ENCODE assay signal across 10 cellular contexts in the genomic region with DNA sequence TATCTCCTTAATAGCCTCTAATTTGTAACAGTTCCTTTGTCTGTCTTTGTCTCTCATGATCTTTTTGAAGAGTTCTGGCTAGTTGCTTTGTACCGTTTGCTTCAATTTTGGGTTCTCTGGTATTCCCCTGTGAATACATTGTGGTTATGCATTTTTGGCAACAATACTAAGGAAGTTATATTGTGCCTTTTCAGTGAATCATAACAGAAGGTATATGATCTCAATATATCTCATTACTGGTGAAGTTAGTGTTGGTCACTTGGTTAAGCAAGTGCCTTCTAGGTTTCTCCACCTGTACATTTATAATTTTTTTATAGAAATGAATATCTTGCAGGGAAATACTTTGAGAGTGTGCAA. TPM values are rescaled to one million over a fixed set of nuclear protein-coding genes. Genes with fewer than 3 reads are reported as not detected.
DNase-seq lines count a peak whose midpoint lies in the region; ATAC-seq and TF ChIP-seq lines count a peak whose summit lies in the region.
"Had no signal": no experiment of that assay in that cellular context is flagged by ENCODE, and none has a peak within 500 bp of the region (broad histone marks: within the 10 kb centered on the region; RNA-seq: fewer than 3 reads in every experiment).

No MANE protein-coding gene starts in this region.

- no peak overlapping the region for H3K4me3 Mint-ChIP-seq in stimulated activated naive CD8-positive, alpha-beta T cell treated with anti-CD3 and anti-CD28 coated beads, Interleukin-15, amount 100 ng/mL, for 72 hours
- H3K4me3 Mint-ChIP-seq in Caco-2 (ENCODE audit: unreplicated experiment), result no peak overlapping the region
- H3K4me3 Mint-ChIP-seq: activated naive CD4-positive, alpha-beta T cell treated with anti-CD3 and anti-CD28 coated beads for 36 hours had no signal

- H3K36me3 ChIP-seq in Panc1 (ENCODE audit: control insufficient read depth, insufficient read depth, low read length), result no peaks in the 10 kb centered on the region
- H3K36me3 ChIP-seq in Caco-2 (ENCODE audit: control insufficient read depth, insufficient read depth, low read length), result no peaks in the 10 kb centered on the region
- H3K36me3 ChIP-seq: esophagus squamous epithelium had no signal

- H3K4me1 ChIP-seq in Panc1 (ENCODE audit: control insufficient read depth, insufficient read depth, low read length) (peaks cover 15% of the 10 kb centered on the region), Caco-2 (no peaks in the 10 kb centered on the region)

- DNase-seq in Panc1 (ENCODE audit: low read depth, low spot score) (no peak), kidney tubule cell (ENCODE audit: low spot score) (peak; percentile 40), globus pallidus (ENCODE audit: low spot score) (no peak), lower leg skin (ENCODE audit: low spot score in 2 of 2) (no peak), Caco-2 (no peak)
- DNase-seq in stimulated activated naive CD8-positive, alpha-beta T cell treated with anti-CD3 and anti-CD28 coated beads, Interleukin-15, amount 100 ng/mL, for 72 hours, result no peak
- DNase-seq: activated naive CD4-positive, alpha-beta T cell treated with anti-CD3 and anti-CD28 coated beads for 36 hours; esophagus squamous epithelium had no signal

- in situ Hi-C loops in Panc1 (cut with HindIII; ENCODE audit: low pct_unique_long_range_greater_than_20kb, low sequenced_read_pairs), result no loop called here

- H3K4me3 ChIP-seq in Panc1 (ENCODE audit: low read depth in 2 of 2, low read length in 2 of 2) (no peak overlapping the region), lower leg skin (ENCODE audit: low read depth, poor library complexity, severe bottlenecking) (no peak overlapping the region), Caco-2 (ENCODE audit: low read depth, low read length) (no peak overlapping the region)
- H3K4me3 ChIP-seq: esophagus squamous epithelium had no signal

- no peaks in the 10 kb centered on the region for H3K9me3 Mint-ChIP-seq in stimulated activated naive CD8-positive, alpha-beta T cell treated with anti-CD3 and anti-CD28 coated beads, Interleukin-15, amount 100 ng/mL, for 72 hours
- H3K9me3 Mint-ChIP-seq in Caco-2 (ENCODE audit: unreplicated experiment), result no peaks in the 10 kb centered on the region
- H3K9me3 Mint-ChIP-seq: activated naive CD4-positive, alpha-beta T cell treated with anti-CD3 and anti-CD28 coated beads for 36 hours had no signal

- POLR2A ChIA-PET in Panc1 (lab: Charles Lee), result no interaction called here
- POLR2A ChIA-PET in Caco-2 (lab: Charles Lee), result no interaction called here

- no TSS peak for BruUV-seq in Panc1 (replicated peaks; lab: Mats Ljungman, UMichigan)
- no TSS peak for BruUV-seq in Caco-2 (replicated peaks; lab: Mats Ljungman, UMichigan)

- H3K27me3 ChIP-seq in Panc1 (ENCODE audit: control insufficient read depth, insufficient read depth, low read length) (no peaks in the 10 kb centered on the region), Caco-2 (replicated peaks; ENCODE audit: control insufficient read depth, insufficient read depth, low read length) (no peaks in the 10 kb centered on the region; the same call in 1 of the 2 replicates)

- CTCF ChIA-PET in Panc1 (lab: Charles Lee), result no interaction called here
- CTCF ChIA-PET in Caco-2 (lab: Charles Lee), result no interaction called here

- 28 to 29% methylated on average over 1 of the region's 1 CpG for WGBS in lower leg skin, 2 donors

- H3K9me3 ChIP-seq in Panc1 (ENCODE audit: control insufficient read depth, insufficient read depth, low read depth, low read length) (no peaks in the 10 kb centered on the region), Caco-2 (no peaks in the 10 kb centered on the region)
- H3K9me3 ChIP-seq: esophagus squamous epithelium had no signal

- H3K27me3 Mint-ChIP-seq in stimulated activated naive CD8-positive, alpha-beta T cell treated with anti-CD3 and anti-CD28 coated beads, Interleukin-15, amount 100 ng/mL, for 72 hours, result peaks cover 11% of the 10 kb centered on the region
- H3K27me3 Mint-ChIP-seq in Caco-2 (ENCODE audit: insufficient read depth, unreplicated experiment), result peaks cover 3% of the 10 kb centered on the region

- H3K36me3 Mint-ChIP-seq in Caco-2 (ENCODE audit: insufficient read depth, unreplicated experiment), result no peaks in the 10 kb centered on the region

- no peaks in the 10 kb centered on the region for H3K4me1 Mint-ChIP-seq in stimulated activated naive CD8-positive, alpha-beta T cell treated with anti-CD3 and anti-CD28 coated beads, Interleukin-15, amount 100 ng/mL, for 72 hours
- no peaks in the 10 kb centered on the region for H3K4me1 Mint-ChIP-seq in Caco-2 (ENCODE audit: low read depth, unreplicated experiment)

- H3K27ac ChIP-seq in Panc1 (ENCODE audit: low read length), result peak overlapping the region; percentile 71
- H3K27ac ChIP-seq: esophagus squamous epithelium had no signal

- TF ChIP-seq POLR2A in GM18505 (IDR thresholded peaks at IDR 0.05; ENCODE audit: borderline replicate concordance, extremely low read depth, insufficient read depth, insufficient read length) (no peak), lower leg skin (IDR thresholded peaks at IDR 0.05) (no peak)

- ATAC-seq in GM18505 (IDR thresholded peaks at IDR 0.05; ENCODE audit: unreplicated experiment) (peak; percentile 53), HG02678 (IDR thresholded peaks at IDR 0.05; ENCODE audit: unreplicated experiment) (peak; percentile 54), Panc1 (peak; percentile 82)
- ATAC-seq in stimulated activated naive CD8-positive, alpha-beta T cell treated with anti-CD3 and anti-CD28 coated beads, Interleukin-15, amount 100 ng/mL, for 72 hours, result no peak

- TF ChIP-seq CTCF in Panc1 (IDR thresholded peaks at IDR 0.05), result no peak
- TF ChIP-seq CTCF in lower leg skin (IDR thresholded peaks at IDR 0.05), result no peak
- no peak for TF ChIP-seq CTCF in Caco-2 (IDR thresholded peaks at IDR 0.05; ENCODE audit: insufficient read depth in 1 of 2, low read depth in 1 of 2, low read length in 1 of 2, severe bottlenecking in 1 of 2, unreplicated experiment in 1 of 2)

- intact Hi-C loops in Panc1 (cut with micrococcal nuclease; ENCODE audit: unreplicated experiment) (no loop called here), lower leg skin (cut with DNase I; ENCODE audit: low total_unique reads) (no loop called here), Caco-2 (cut with micrococcal nuclease; ENCODE audit: unreplicated experiment) (no loop called here)

- H3K27ac Mint-ChIP-seq in stimulated activated naive CD8-positive, alpha-beta T cell treated with anti-CD3 and anti-CD28 coated beads, Interleukin-15, amount 100 ng/mL, for 72 hours, result no peak overlapping the region
- H3K27ac Mint-ChIP-seq in Caco-2 (ENCODE audit: unreplicated experiment), result no peak overlapping the region
- H3K27ac Mint-ChIP-seq: activated naive CD4-positive, alpha-beta T cell treated with anti-CD3 and anti-CD28 coated beads for 36 hours had no signal

RNA-seq across cellular contexts. Expression of a gene that starts 48.6 kb away (rescaled TPM):
- total RNA-seq in Panc1 (2021; ENCODE audit: unreplicated experiment) (9.5 TPM), lower leg skin (1 to 10 TPM in 3 of 4 donors, under 1 TPM in 1; 0.59 to 2.3 (median 1.5) TPM), Caco-2 (2022) (2.9 TPM in 2 replicates)
- polyA plus RNA-seq in Panc1 (2012; ENCODE audit: insufficient read length), result 6.0 TPM
- total RNA-seq: activated naive CD4-positive, alpha-beta T cell treated with anti-CD3 and anti-CD28 coated beads for 36 hours had no signal
